In the genomic region with DNA sequence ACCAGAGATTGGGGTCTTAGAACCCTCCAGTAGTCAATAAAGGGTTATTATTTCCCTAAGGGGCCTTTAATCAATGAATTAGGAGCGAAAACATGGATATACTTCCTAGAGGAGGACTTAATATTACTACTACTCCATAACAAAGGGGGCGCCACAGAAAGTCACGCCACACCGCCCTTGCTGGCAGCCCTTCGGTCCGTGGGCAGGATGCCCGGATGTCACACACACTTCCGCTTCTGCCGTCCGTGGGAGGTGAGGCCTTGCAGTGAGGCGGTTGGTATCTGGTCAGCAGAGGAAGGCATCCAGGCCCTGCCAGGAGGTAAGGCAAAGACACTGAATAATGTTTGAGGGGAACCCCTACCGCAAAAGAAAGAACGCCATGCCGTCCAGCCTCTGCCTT, we compare ENCODE assay signal across 34 cellular contexts. TPM values are rescaled to one million over a fixed set of nuclear protein-coding genes. Genes with fewer than 3 reads are reported as not detected.
"Had no signal": no experiment of that assay in that cellular context is flagged by ENCODE, and none has a peak within 500 bp of the region (broad histone marks: within the 10 kb centered on the region; RNA-seq: fewer than 3 reads in every experiment).

No MANE protein-coding gene starts in this region.

- H3K27ac ChIP-seq: PC-9, RWPE1, SJCRH30, SK-N-MC had no signal

- DNase-seq: Karpas-422, NCI-H1048, NCI-H1092 treated with DMSO at 0.1 percent for 48 hours, NCI-H1105 treated with DMSO at 0.1 percent for 48 hours, NCI-H1417, NCI-H1436, NCI-H146, NCI-H1694, NCI-H187, NCI-H1930, NCI-H2029 treated with DMSO at 0.1 percent for 48 hours, NCI-H2081 treated with DMSO at 0.1 percent for 48 hours, NCI-H2107, NCI-H2171, NCI-H226, NCI-H446 treated with DMSO at 0.1 percent for 48 hours, NCI-H510A, NCI-H524 treated with DMSO at 0.1 percent for 48 hours, NCI-H526 treated with DMSO at 0.1 percent for 48 hours, NCI-H774, PC-9, SHP77, SIG-M5, SJCRH30, T-cell had no signal

- H3K9me3 ChIP-seq: SJCRH30 had no signal

- H3K4me3 ChIP-seq: PC-9, SJCRH30, SK-N-MC had no signal

- H3K4me1 ChIP-seq: SJCRH30 had no signal

- H3K36me3 ChIP-seq: SJCRH30 had no signal

- H3K27me3 ChIP-seq: SJCRH30 had no signal

RNA-seq across cellular contexts. Expression of gene MAGEB10, which starts 0.4 kb away (rescaled TPM):
- total RNA-seq: LHCN-M2; MCF 10A; OCI-LY7; PC-9; Right ventricle myocardium inferior; RPMI7951; SJCRH30; SK-MEL-5; T-cell; T-helper 1 cell treated with Interleukin-12 subunit alpha and Interleukin-12 subunit beta and Interleukin-4 antibody, amounts not matched to agents 30 ng/mL and 1 ng/mL, for 36 hours had no signal
